12 cellular contexts compared by ENCODE assay signal in the genomic region with DNA sequence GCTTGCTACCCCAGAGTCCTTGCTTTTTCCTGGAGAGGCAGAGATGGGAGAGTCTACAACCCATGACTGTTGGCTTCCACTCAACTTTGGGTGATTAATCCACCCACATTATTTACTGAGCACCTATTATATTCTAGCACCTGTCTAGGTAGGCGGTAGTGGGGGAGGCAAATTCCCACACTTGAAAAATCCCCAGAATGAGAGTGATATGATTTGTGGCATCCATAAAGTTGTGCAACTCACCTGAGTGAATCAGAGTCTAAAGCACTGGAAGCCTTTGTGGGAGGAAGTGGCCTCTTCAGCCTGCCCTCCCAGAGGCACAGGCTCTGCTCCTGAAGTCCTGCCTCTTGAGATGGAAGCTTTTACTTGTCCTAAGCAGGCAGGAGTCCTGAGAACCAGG.
DNase-seq lines count a peak whose midpoint lies in the region; ATAC-seq and TF ChIP-seq lines count a peak whose summit lies in the region.
"Had no signal": no experiment of that assay in that cellular context is flagged by ENCODE, and none has a peak within 500 bp of the region (broad histone marks: within the 10 kb centered on the region; RNA-seq: fewer than 3 reads in every experiment).

No MANE protein-coding gene starts in this region.

- H3K27me3 Mint-ChIP-seq in activated T-cell treated with anti-CD3 and anti-CD28 coated beads, Interleukin-2, amount 50 U/mL, for 24 hours, result peaks cover 2% of the 10 kb centered on the region

- TF ChIP-seq CTCF in epithelial cell of esophagus (IDR thresholded peaks at IDR 0.05; ENCODE audit: insufficient read depth, low read depth, low read length, missing control alignments), result no peak

- peak overlapping the region; percentile 45 for H3K27ac Mint-ChIP-seq in activated T-cell treated with anti-CD3 and anti-CD28 coated beads, Interleukin-2, amount 50 U/mL, for 24 hours
- H3K27ac Mint-ChIP-seq in stimulated activated effector memory CD8-positive, alpha-beta T cell treated with anti-CD3 and anti-CD28 coated beads, Interleukin-12 subunit alpha, Interleukin-12 subunit beta, amount 100 ng/mL, for 72 hours, result no peak overlapping the region
- H3K27ac Mint-ChIP-seq: activated B cell treated with CpG ODN at 0.5 μM for 24 hours had no signal

- no peak for DNase-seq in activated T-cell treated with anti-CD3 and anti-CD28 coated beads, Interleukin-2, amount 50 U/mL, for 24 hours
- DNase-seq in activated T-cell treated with anti-CD3 and anti-CD28 coated beads for 4 hours (no peak), NCI-H510A treated with DMSO at 0.1 percent for 48 hours (lab: John Stamatoyannopoulos, UW) (peak; percentile 49), epithelial cell of esophagus (ENCODE audit: low read depth) (peak; percentile 96), D341Med (ENCODE audit: low spot score) (no peak)
- DNase-seq in stimulated activated effector memory CD8-positive, alpha-beta T cell treated with anti-CD3 and anti-CD28 coated beads, Interleukin-12 subunit alpha, Interleukin-12 subunit beta, amount 100 ng/mL, for 72 hours (ENCODE audit: low spot score in 2 of 2), result no peak
- DNase-seq: activated B cell treated with CpG ODN at 0.5 μM for 24 hours, heart left ventricle, SHP77 had no signal

- no peak for TF ChIP-seq POLR2A in GM18505 (IDR thresholded peaks at IDR 0.05; ENCODE audit: borderline replicate concordance, extremely low read depth, insufficient read depth, insufficient read length)

- peak; percentile 33 for ATAC-seq in stimulated activated effector memory CD8-positive, alpha-beta T cell treated with anti-CD3 and anti-CD28 coated beads, Interleukin-12 subunit alpha, Interleukin-12 subunit beta, amount 100 ng/mL, for 72 hours
- no peak for ATAC-seq in GM18505 (IDR thresholded peaks at IDR 0.05; ENCODE audit: unreplicated experiment)
- ATAC-seq in HG03108 (IDR thresholded peaks at IDR 0.05; ENCODE audit: unreplicated experiment), result no peak

- peaks cover 21% of the 10 kb centered on the region for H3K4me1 Mint-ChIP-seq in activated T-cell treated with anti-CD3 and anti-CD28 coated beads, Interleukin-2, amount 50 U/mL, for 24 hours (ENCODE audit: low read depth)
- H3K4me1 Mint-ChIP-seq in stimulated activated effector memory CD8-positive, alpha-beta T cell treated with anti-CD3 and anti-CD28 coated beads, Interleukin-12 subunit alpha, Interleukin-12 subunit beta, amount 100 ng/mL, for 72 hours, result peaks cover 5% of the 10 kb centered on the region
- H3K4me1 Mint-ChIP-seq: activated B cell treated with CpG ODN at 0.5 μM for 24 hours had no signal

- H3K4me3 ChIP-seq in epithelial cell of esophagus (ENCODE audit: low read length), result no peak overlapping the region
- H3K4me3 ChIP-seq: heart left ventricle, thoracic aorta had no signal

- no peaks in the 10 kb centered on the region for H3K9me3 Mint-ChIP-seq in activated T-cell treated with anti-CD3 and anti-CD28 coated beads, Interleukin-2, amount 50 U/mL, for 24 hours
- H3K9me3 Mint-ChIP-seq in stimulated activated effector memory CD8-positive, alpha-beta T cell treated with anti-CD3 and anti-CD28 coated beads, Interleukin-12 subunit alpha, Interleukin-12 subunit beta, amount 100 ng/mL, for 72 hours, result no peaks in the 10 kb centered on the region
- H3K9me3 Mint-ChIP-seq: activated B cell treated with CpG ODN at 0.5 μM for 24 hours had no signal

- H3K36me3 Mint-ChIP-seq in activated T-cell treated with anti-CD3 and anti-CD28 coated beads, Interleukin-2, amount 50 U/mL, for 24 hours (ENCODE audit: low read depth), result no peaks in the 10 kb centered on the region
- H3K36me3 Mint-ChIP-seq in stimulated activated effector memory CD8-positive, alpha-beta T cell treated with anti-CD3 and anti-CD28 coated beads, Interleukin-12 subunit alpha, Interleukin-12 subunit beta, amount 100 ng/mL, for 72 hours, result no peaks in the 10 kb centered on the region

- no peak overlapping the region for H3K4me3 Mint-ChIP-seq in activated T-cell treated with anti-CD3 and anti-CD28 coated beads, Interleukin-2, amount 50 U/mL, for 24 hours
- H3K4me3 Mint-ChIP-seq in stimulated activated effector memory CD8-positive, alpha-beta T cell treated with anti-CD3 and anti-CD28 coated beads, Interleukin-12 subunit alpha, Interleukin-12 subunit beta, amount 100 ng/mL, for 72 hours, result no peak overlapping the region
- H3K4me3 Mint-ChIP-seq: activated B cell treated with CpG ODN at 0.5 μM for 24 hours had no signal

Comparison
In these comparisons a context has a peak if more than half of its experiments do, and no peak if none do; other contexts are left out.
1. DNase-seq: peak in NCI-H510A treated with DMSO at 0.1 percent for 48 hours (single experiment) and epithelial cell of esophagus (single experiment); none in activated T-cell treated with anti-CD3 and anti-CD28 coated beads, Interleukin-2, amount 50 U/mL, for 24 hours (single experiment), activated T-cell treated with anti-CD3 and anti-CD28 coated beads for 4 hours (single experiment), stimulated activated effector memory CD8-positive, alpha-beta T cell treated with anti-CD3 and anti-CD28 coated beads, Interleukin-12 subunit alpha, Interleukin-12 subunit beta, amount 100 ng/mL, for 72 hours (0 of 2) and D341Med (single experiment).